In genomic region chr10:66678521-66678920, GRCh38 we compare ENCODE assay signal across 14 cellular contexts.
DNase-seq lines count a peak whose midpoint lies in the region; ATAC-seq and TF ChIP-seq lines count a peak whose summit lies in the region.
"Had no signal": no experiment of that assay in that cellular context is flagged by ENCODE, and none has a peak within 500 bp of the region (broad histone marks: within the 10 kb centered on the region; RNA-seq: fewer than 3 reads in every experiment).

No MANE protein-coding gene starts in this region.

- 0 out of 2 replicates have a peak, but pooled peaks cover 3% of the 10 kb centered on the region for H3K9me2 ChIP-seq in PC-3 (replicated peaks; ENCODE audit: low read length)

- DNase-seq in GM03348 (ENCODE audit: low spot score), result peak; percentile 28
- DNase-seq in PC-3, result peak; percentile 31
- peak; percentile 4 for DNase-seq in epithelial cell of proximal tubule (ENCODE audit: low read depth)
- DNase-seq in GM20000 (ENCODE audit: low spot score), result no peak
- DNase-seq in AG08396 (ENCODE audit: low spot score), result no peak
- no peak for DNase-seq in NCI-H146 (lab: John Stamatoyannopoulos, UW)
- DNase-seq: HCEC 1CT; NCI-H345; NCI-H69; NK-92 treated with Interleukin-12 subunit alpha and Interleukin-12 subunit beta, amount 100 ng/mL, for 24 hours; PC-9 had no signal

- CTCF ChIA-PET in PC-3 (lab: Charles Lee), result no interaction called here

- H3K36me3 ChIP-seq in PC-3 (ENCODE audit: low read depth, low read length) (no peaks in the 10 kb centered on the region), skeletal muscle satellite cell (ENCODE audit: insufficient read depth, low read length) (no peaks in the 10 kb centered on the region)
- H3K36me3 ChIP-seq: BLaER1 treated with 17β-estradiol and CSF1 and Interleukin-3, amounts not matched to agents 10 nM and 100 nM had no signal

- no peak overlapping the region for H2AFZ ChIP-seq in PC-3 (ENCODE audit: low read length)
- H2AFZ ChIP-seq: PC-9 had no signal

- no peaks in the 10 kb centered on the region for H4K20me1 ChIP-seq in PC-3 (ENCODE audit: low read length)
- H4K20me1 ChIP-seq: BLaER1 treated with 17β-estradiol and CSF1 and Interleukin-3, amounts not matched to agents 10 nM and 100 nM had no signal

- peaks cover 10% of the 10 kb centered on the region for H3K4me1 ChIP-seq in PC-3 (ENCODE audit: insufficient read depth, low read length)
- peaks cover 38% of the 10 kb centered on the region for H3K4me1 ChIP-seq in skeletal muscle satellite cell (ENCODE audit: control insufficient read depth, insufficient read depth, low read length)
- H3K4me1 ChIP-seq: BLaER1 treated with 17β-estradiol and CSF1 and Interleukin-3, amounts not matched to agents 10 nM and 100 nM had no signal

- H3K9ac ChIP-seq in PC-3 (ENCODE audit: low read length), result no peak overlapping the region
- H3K9ac ChIP-seq in skeletal muscle satellite cell (ENCODE audit: low read depth, low read length), result peak overlapping the region; percentile 3
- H3K9ac ChIP-seq: BLaER1 treated with 17β-estradiol and CSF1 and Interleukin-3, amounts not matched to agents 10 nM and 100 nM had no signal

- POLR2A ChIA-PET in PC-3 (lab: Charles Lee; ENCODE audit: unreplicated experiment), result no interaction called here

- H3K27ac ChIP-seq in PC-3 (ENCODE audit: low read length), result no peak overlapping the region
- H3K27ac ChIP-seq: BLaER1 treated with 17β-estradiol and CSF1 and Interleukin-3, amounts not matched to agents 10 nM and 100 nM; PC-9 had no signal

- intact Hi-C loops in PC-3 (cut with micrococcal nuclease), result no loop called here

- H3K79me2 ChIP-seq in PC-3 (ENCODE audit: low read length), result no peaks in the 10 kb centered on the region

- H3K27me3 ChIP-seq in PC-3 (ENCODE audit: low read length) (no peaks in the 10 kb centered on the region), skeletal muscle satellite cell (ENCODE audit: control insufficient read depth, insufficient read depth, low read length) (no peaks in the 10 kb centered on the region)
- H3K27me3 ChIP-seq: BLaER1 treated with 17β-estradiol and CSF1 and Interleukin-3, amounts not matched to agents 10 nM and 100 nM had no signal

- TF ChIP-seq CTCF in PC-3 (conservative IDR thresholded peaks at IDR 0.05; ENCODE audit: low read depth, low read length) (no peak), epithelial cell of proximal tubule (conservative IDR thresholded peaks at IDR 0.05; ENCODE audit: low read depth, low read length) (no peak), GM20000 (IDR thresholded peaks at IDR 0.05; ENCODE audit: extremely low read depth, missing control alignments) (no peak)

- no peaks in the 10 kb centered on the region for H3F3A ChIP-seq in PC-3 (ENCODE audit: low read length, unreplicated experiment)

- ATAC-seq in PC-3, result no peak
- ATAC-seq: GM12878 had no signal

- H3K4me3 ChIP-seq in PC-3 (ENCODE audit: low read length) (no peak overlapping the region), epithelial cell of proximal tubule (ENCODE audit: low read depth, low read length) (no peak overlapping the region), skeletal muscle satellite cell (ENCODE audit: low read length) (no peak overlapping the region)
- H3K4me3 ChIP-seq: BLaER1 treated with 17β-estradiol and CSF1 and Interleukin-3, amounts not matched to agents 10 nM and 100 nM; GM12878; PC-9 had no signal

- no peaks in the 10 kb centered on the region for H3K9me3 ChIP-seq in PC-3 (ENCODE audit: low read length)
- H3K9me3 ChIP-seq in skeletal muscle satellite cell (replicated peaks; ENCODE audit: low read length), result no peaks in the 10 kb centered on the region
- H3K9me3 ChIP-seq: BLaER1 treated with 17β-estradiol and CSF1 and Interleukin-3, amounts not matched to agents 10 nM and 100 nM had no signal

- no peak overlapping the region for H3K4me2 ChIP-seq in PC-3 (ENCODE audit: low read length)
- peak overlapping the region; percentile 53 for H3K4me2 ChIP-seq in skeletal muscle satellite cell (ENCODE audit: low read length)
- H3K4me2 ChIP-seq: BLaER1 treated with 17β-estradiol and CSF1 and Interleukin-3, amounts not matched to agents 10 nM and 100 nM; PC-9 had no signal

- no TSS peak for BruUV-seq in PC-3 (replicated peaks; lab: Mats Ljungman, UMichigan)

Comparison
In these comparisons a context has a peak if more than half of its experiments do, and no peak if none do; other contexts are left out.
1. DNase-seq: peak in GM03348 (single experiment), PC-3 (single experiment) and epithelial cell of proximal tubule (single experiment); none in GM20000 (single experiment), AG08396 (single experiment) and NCI-H146 (single experiment).